Comparison of ENCODE assay signal across 32 cellular contexts in the genomic region with DNA sequence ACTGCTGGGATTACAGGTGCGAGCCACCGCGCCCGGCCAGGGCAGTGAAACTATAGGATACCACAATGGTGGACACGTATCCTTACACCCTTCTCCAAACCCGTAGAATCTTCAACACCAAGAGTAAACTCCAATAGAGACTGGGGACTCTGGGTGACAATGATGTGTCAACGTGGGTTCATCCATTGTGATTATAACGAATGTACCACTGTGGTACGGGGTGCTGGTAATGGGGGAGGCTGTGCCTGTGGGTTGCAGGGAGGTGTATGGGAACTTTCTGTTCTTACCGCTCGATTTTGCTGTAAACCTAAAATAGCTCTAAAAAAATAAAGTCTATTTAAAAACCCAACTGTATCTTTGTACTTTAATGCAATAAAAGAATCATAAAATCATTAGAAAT. TPM values are rescaled to one million over a fixed set of nuclear protein-coding genes. Genes with fewer than 3 reads are reported as not detected.
"Had no signal": no experiment of that assay in that cellular context is flagged by ENCODE, and none has a peak within 500 bp of the region (broad histone marks: within the 10 kb centered on the region; RNA-seq: fewer than 3 reads in every experiment).

No MANE protein-coding gene starts in this region.

- H3K9me3 Mint-ChIP-seq: activated B cell treated with CpG ODN at 0.5 μM for 24 hours; activated CD8-positive, alpha-beta T cell treated with anti-CD3 and anti-CD28 coated beads for 36 hours; activated naive CD4-positive, alpha-beta T cell treated with anti-CD3 and anti-CD28 coated beads for 36 hours; activated naive CD4-positive, alpha-beta T cell treated with anti-CD3 and anti-CD28 coated beads, Interleukin-2, amount 50 U/mL, for 24 hours; activated naive CD8-positive, alpha-beta T cell treated with anti-CD3 and anti-CD28 coated beads for 36 hours; activated naive CD8-positive, alpha-beta T cell treated with anti-CD3 and anti-CD28 coated beads, Interleukin-2, amount 50 U/mL, for 24 hours; activated T-helper 1 cell treated with anti-CD3 and anti-CD28 coated beads, Interleukin-12 subunit alpha, Interleukin-12 subunit beta, Interleukin-2, Interleukin-4 antibody, amounts not matched to agents 30 ng/mL and 10 ng/mL and 1 ng/mL, durations not matched to agents 14 hours and 24 hours and 36 hours; activated T-helper 2 cell treated with anti-CD3 and anti-CD28 coated beads, Interferon-gamma antibody, Interleukin-2, Interleukin-4, amounts not matched to agents 10 μg/mL and 5 μg/mL and 100 μg/mL, durations not matched to agents 14 hours and 24 hours and 36 hours; T-helper 1 cell treated with Interleukin-12 subunit alpha and Interleukin-12 subunit beta and Interleukin-4 antibody, amounts not matched to agents 30 μg/mL and 1 μg/mL, for 36 hours; T-helper 2 cell treated with Interferon-gamma antibody and Interleukin-4, amounts not matched to agents 5 μg/mL and 100 μg/mL, for 36 hours had no signal

- H3K4me1 Mint-ChIP-seq: activated naive CD4-positive, alpha-beta T cell treated with anti-CD3 and anti-CD28 coated beads, Interleukin-2, amount 50 U/mL, for 24 hours; activated naive CD8-positive, alpha-beta T cell treated with anti-CD3 and anti-CD28 coated beads for 36 hours; endodermal cell had no signal

- H3K27ac Mint-ChIP-seq: activated B cell treated with CpG ODN at 0.5 μM for 24 hours; activated CD8-positive, alpha-beta T cell treated with anti-CD3 and anti-CD28 coated beads for 36 hours; activated naive CD4-positive, alpha-beta T cell treated with anti-CD3 and anti-CD28 coated beads for 36 hours; activated naive CD4-positive, alpha-beta T cell treated with anti-CD3 and anti-CD28 coated beads, Interleukin-2, amount 50 U/mL, for 24 hours; activated naive CD8-positive, alpha-beta T cell treated with anti-CD3 and anti-CD28 coated beads for 36 hours; activated naive CD8-positive, alpha-beta T cell treated with anti-CD3 and anti-CD28 coated beads, Interleukin-2, amount 50 U/mL, for 24 hours; activated T-helper 1 cell treated with anti-CD3 and anti-CD28 coated beads, Interleukin-12 subunit alpha, Interleukin-12 subunit beta, Interleukin-2, Interleukin-4 antibody, amounts not matched to agents 30 ng/mL and 10 ng/mL and 1 ng/mL, durations not matched to agents 14 hours and 24 hours and 36 hours; activated T-helper 2 cell treated with anti-CD3 and anti-CD28 coated beads, Interferon-gamma antibody, Interleukin-2, Interleukin-4, amounts not matched to agents 10 μg/mL and 5 μg/mL and 100 μg/mL, durations not matched to agents 14 hours and 24 hours and 36 hours; endodermal cell; T-helper 1 cell treated with Interleukin-12 subunit alpha and Interleukin-12 subunit beta and Interleukin-4 antibody, amounts not matched to agents 30 μg/mL and 1 μg/mL, for 36 hours; T-helper 2 cell treated with Interferon-gamma antibody and Interleukin-4, amounts not matched to agents 5 μg/mL and 100 μg/mL, for 36 hours had no signal

- H3K27ac ChIP-seq: adrenal gland, body of pancreas, colonic mucosa, WERI-Rb-1 had no signal

- H3K36me3 ChIP-seq: adrenal gland, colonic mucosa, WERI-Rb-1 had no signal

- ATAC-seq: activated CD4-positive, CD25-positive, alpha-beta regulatory T cell treated with anti-CD3 and anti-CD28 coated beads, Interleukin-2, amount 50 U/mL, for 24 hours; activated CD8-positive, alpha-beta T cell treated with anti-CD3 and anti-CD28 coated beads for 36 hours; activated naive CD8-positive, alpha-beta T cell treated with anti-CD3 and anti-CD28 coated beads, Interleukin-2, amount 50 U/mL, for 24 hours; body of pancreas; esophagus mucosa had no signal

- H3K4me1 ChIP-seq: colonic mucosa had no signal

- H3K36me3 Mint-ChIP-seq: activated naive CD4-positive, alpha-beta T cell treated with anti-CD3 and anti-CD28 coated beads, Interleukin-2, amount 50 U/mL, for 24 hours; activated naive CD8-positive, alpha-beta T cell treated with anti-CD3 and anti-CD28 coated beads for 36 hours had no signal

- H3K9me3 ChIP-seq: adrenal gland, body of pancreas, colonic mucosa had no signal

- H3K27me3 Mint-ChIP-seq: activated B cell treated with CpG ODN at 0.5 μM for 24 hours; activated CD8-positive, alpha-beta T cell treated with anti-CD3 and anti-CD28 coated beads for 36 hours; activated naive CD4-positive, alpha-beta T cell treated with anti-CD3 and anti-CD28 coated beads, Interleukin-2, amount 50 U/mL, for 24 hours; activated naive CD8-positive, alpha-beta T cell treated with anti-CD3 and anti-CD28 coated beads for 36 hours; activated naive CD8-positive, alpha-beta T cell treated with anti-CD3 and anti-CD28 coated beads, Interleukin-2, amount 50 U/mL, for 24 hours had no signal

- H3K4me3 Mint-ChIP-seq: activated B cell treated with CpG ODN at 0.5 μM for 24 hours; activated CD8-positive, alpha-beta T cell treated with anti-CD3 and anti-CD28 coated beads for 36 hours; activated naive CD4-positive, alpha-beta T cell treated with anti-CD3 and anti-CD28 coated beads for 36 hours; activated naive CD4-positive, alpha-beta T cell treated with anti-CD3 and anti-CD28 coated beads, Interleukin-2, amount 50 U/mL, for 24 hours; activated naive CD8-positive, alpha-beta T cell treated with anti-CD3 and anti-CD28 coated beads for 36 hours; activated naive CD8-positive, alpha-beta T cell treated with anti-CD3 and anti-CD28 coated beads, Interleukin-2, amount 50 U/mL, for 24 hours; activated T-helper 1 cell treated with anti-CD3 and anti-CD28 coated beads, Interleukin-12 subunit alpha, Interleukin-12 subunit beta, Interleukin-2, Interleukin-4 antibody, amounts not matched to agents 30 ng/mL and 10 ng/mL and 1 ng/mL, durations not matched to agents 14 hours and 24 hours and 36 hours; endodermal cell; T-helper 1 cell treated with Interleukin-12 subunit alpha and Interleukin-12 subunit beta and Interleukin-4 antibody, amounts not matched to agents 30 μg/mL and 1 μg/mL, for 36 hours; T-helper 2 cell treated with Interferon-gamma antibody and Interleukin-4, amounts not matched to agents 5 μg/mL and 100 μg/mL, for 36 hours had no signal

- H3K4me3 ChIP-seq: adrenal gland, body of pancreas, colonic mucosa had no signal

- DNase-seq: activated B cell treated with CpG ODN at 0.5 μM for 24 hours; activated CD4-positive, alpha-beta T cell treated with anti-CD3 and anti-CD28 coated beads for 48 hours; activated CD4-positive, alpha-beta T cell treated with anti-CD3 and anti-CD28 coated beads, Interleukin-2, amount 50 U/mL, for 1 hour; activated CD4-positive, alpha-beta T cell treated with anti-CD3 and anti-CD28 coated beads, Interleukin-2, amount 50 U/mL, for 48 hours; activated CD8-positive, alpha-beta memory T cell treated with anti-CD3 and anti-CD28 coated beads for 24 hours; activated CD8-positive, alpha-beta T cell treated with anti-CD3 and anti-CD28 coated beads for 36 hours; activated effector memory CD4-positive, alpha-beta T cell treated with anti-CD3 and anti-CD28 coated beads, Interleukin-2, amount 50 U/mL, for 16 hours; activated naive CD4-positive, alpha-beta T cell treated with anti-CD3 and anti-CD28 coated beads for 36 hours; activated naive CD8-positive, alpha-beta T cell treated with anti-CD3 and anti-CD28 coated beads for 36 hours; activated naive CD8-positive, alpha-beta T cell treated with anti-CD3 and anti-CD28 coated beads, Interleukin-2, amount 50 U/mL, for 24 hours; activated T-cell treated with anti-CD3 and anti-CD28 coated beads, Interleukin-2, amount 50 U/mL, for 1 hour; activated T-cell treated with anti-CD3 and anti-CD28 coated beads, Interleukin-2, amount 50 U/mL, for 48 hours; adrenal gland; amygdala; aorta; body of pancreas; central memory CD4-positive, alpha-beta T cell; cerebellar nuclear complex; colonic mucosa; effector memory CD4-positive, alpha-beta T cell; endodermal cell; foreskin fibroblast; T1000; WERI-Rb-1 had no signal

- H3K27me3 ChIP-seq: adrenal gland, body of pancreas, colonic mucosa had no signal

RNA-seq across cellular contexts. Expression of gene DIRAS1, which starts 30.3 kb away (rescaled TPM):
- total RNA-seq: activated T-helper 1 cell treated with anti-CD3 and anti-CD28 coated beads, Interleukin-12 subunit alpha, Interleukin-12 subunit beta, Interleukin-2, Interleukin-4 antibody, amounts not matched to agents 30 ng/mL and 10 ng/mL and 1 ng/mL, durations not matched to agents 14 hours and 24 hours and 36 hours; epithelial cell of proximal tubule had no signal
